Comparison of ENCODE assay signal across 16 cellular contexts in genomic region chr1:230012093-230012393, GRCh38. TPM values are rescaled to one million over a fixed set of nuclear protein-coding genes. Genes with fewer than 3 reads are reported as not detected.
DNase-seq lines count a peak whose midpoint lies in the region; TF ChIP-seq lines count a peak whose summit lies in the region.
"Had no signal": no experiment of that assay in that cellular context is flagged by ENCODE, and none has a peak within 500 bp of the region (broad histone marks: within the 10 kb centered on the region; RNA-seq: fewer than 3 reads in every experiment).

No MANE protein-coding gene starts in this region.

- H3K36me3 Mint-ChIP-seq in nephron (ENCODE audit: low read depth), result no peaks in the 10 kb centered on the region

- no peaks in the 10 kb centered on the region for H3K9me3 ChIP-seq in skeletal muscle tissue (ENCODE audit: control insufficient read depth in 3 of 3, low read length in 3 of 3)
- H3K9me3 ChIP-seq: BE2C, Caco-2, HAP-1 had no signal

- H3K4me3 Mint-ChIP-seq in nephron, result no peak overlapping the region
- H3K4me3 Mint-ChIP-seq: CD4-positive, alpha-beta T cell had no signal

- in situ Hi-C loops in GM13977 (cut with MboI; ENCODE audit: low pct_unique_long_range_greater_than_20kb, low sequenced_read_pairs, unreplicated experiment), result no loop called here

- H3K27me3 Mint-ChIP-seq in nephron (ENCODE audit: low read depth), result peaks cover 3% of the 10 kb centered on the region
- H3K27me3 Mint-ChIP-seq: CD4-positive, alpha-beta T cell had no signal

- peaks cover 36% of the 10 kb centered on the region for H3K4me1 Mint-ChIP-seq in nephron

- H3K36me3 ChIP-seq in skeletal muscle tissue (ENCODE audit: control insufficient read depth in 3 of 3, insufficient read depth in 3 of 3, low read length in 3 of 3), result no peaks in the 10 kb centered on the region
- H3K36me3 ChIP-seq: BE2C, HAP-1 had no signal

- H3K9ac ChIP-seq in skeletal muscle tissue (ENCODE audit: low read depth in 1 of 3, low read length in 3 of 3), result no peak overlapping the region

- TF ChIP-seq CTCF in C4-2B (conservative IDR thresholded peaks at IDR 0.05) (no peak), HL-60 (IDR thresholded peaks at IDR 0.05; ENCODE audit: insufficient read depth, low read length) (no peak), nephron (IDR thresholded peaks at IDR 0.05; ENCODE audit: unreplicated experiment in 3 of 3) (no peak), GM13977 (IDR thresholded peaks at IDR 0.05; ENCODE audit: extremely low read depth, insufficient read depth, missing control alignments) (no peak)

- H3K4me1 ChIP-seq in skeletal muscle tissue (ENCODE audit: control insufficient read depth in 3 of 3, insufficient read depth in 3 of 3, low read length in 3 of 3), result peaks cover 16 to 23% (median 18%) of the 10 kb centered on the region in 3 donors
- H3K4me1 ChIP-seq: BE2C, Caco-2, HAP-1 had no signal

- DNase-seq in HL-60 (ENCODE audit: low read depth in 1 of 2, low spot score in 1 of 2), result no peak
- no peak for DNase-seq in GM13977 (ENCODE audit: low spot score)
- no peak for DNase-seq in NCI-H1092 (lab: John Stamatoyannopoulos, UW)
- no peak for DNase-seq in NCI-H1694 (lab: John Stamatoyannopoulos, UW)
- DNase-seq: BE2C; C1 segment of cervical spinal cord; Caco-2; CD4-positive, alpha-beta T cell; DMS79; GDM1; IMR-90 had no signal

- H3K4me3 ChIP-seq in HL-60 (replicated peaks; ENCODE audit: insufficient read depth, low read length) (no peak overlapping the region), skeletal muscle tissue (ENCODE audit: low read length in 3 of 3) (no peak overlapping the region)
- H3K4me3 ChIP-seq: HAP-1, K562 had no signal

- H3K27ac ChIP-seq in C4-2B (peak overlapping the region; percentile 52), HL-60 (replicated peaks) (peak overlapping the region; percentile 60), skeletal muscle tissue (ENCODE audit: low read depth, low read length) (peak overlapping the region; percentile 5)

- H3K9me3 Mint-ChIP-seq in nephron, result no peaks in the 10 kb centered on the region
- H3K9me3 Mint-ChIP-seq: CD4-positive, alpha-beta T cell had no signal

- peak overlapping the region in 2 of 3 experiments; percentile 40 to 77 for H3K27ac Mint-ChIP-seq in nephron
- H3K27ac Mint-ChIP-seq: CD4-positive, alpha-beta T cell had no signal

- H3K27me3 ChIP-seq in HL-60 (ENCODE audit: insufficient read depth, poor library complexity, severe bottlenecking) (no peaks in the 10 kb centered on the region), skeletal muscle tissue (ENCODE audit: control insufficient read depth in 3 of 3, insufficient read depth in 3 of 3, low read length in 3 of 3) (no peaks in the 10 kb centered on the region)
- H3K27me3 ChIP-seq: BE2C had no signal

RNA-seq across cellular contexts. Expression of gene GALNT2, which starts 55.0 kb away (rescaled TPM):
- 36.0 TPM for total RNA-seq in skeletal muscle tissue

Comparison
In these comparisons a context has a peak if more than half of its experiments do, and no peak if none do; other contexts are left out.
1. H3K27ac ChIP-seq: peak in every context shown above with its lines; median percentile 60 in HL-60; 52 in C4-2B; 5 in skeletal muscle tissue.